ENCODE assay signal across 8 cellular contexts in genomic region chr7:120554960-120555571, GRCh38.
DNase-seq lines count a peak whose midpoint lies in the region; ATAC-seq and TF ChIP-seq lines count a peak whose summit lies in the region.

No MANE protein-coding gene starts in this region.

- TF ChIP-seq CTCF in breast epithelium (IDR thresholded peaks at IDR 0.05) (peak; percentile 23 to 34 (median 27)), right lobe of liver (IDR thresholded peaks at IDR 0.05) (peak; percentile 62 to 75 (median 65))

- TF ChIP-seq POLR2A in breast epithelium (IDR thresholded peaks at IDR 0.05): no peak
- TF ChIP-seq POLR2A in right lobe of liver (IDR thresholded peaks at IDR 0.05): no peak

- POLR2A ChIA-PET in naive thymus-derived CD8-positive, alpha-beta T cell (lab: Charles Lee): no interaction called here

- H3K27me3 ChIP-seq in breast epithelium: no peaks in the 10 kb centered on the region
- no peaks in the 10 kb centered on the region for H3K27me3 ChIP-seq in right lobe of liver

- ATAC-seq in GM19467 (IDR thresholded peaks at IDR 0.05; ENCODE audit: unreplicated experiment): peak; percentile 61
- ATAC-seq in HG03457 (IDR thresholded peaks at IDR 0.05; ENCODE audit: unreplicated experiment): peak; percentile 54
- peak; percentile 73 to 86 (median 78) for ATAC-seq in right lobe of liver
- no peak for ATAC-seq in naive thymus-derived CD8-positive, alpha-beta T cell

- H3K4me1 Mint-ChIP-seq in naive thymus-derived CD8-positive, alpha-beta T cell: no peaks in the 10 kb centered on the region

- no peaks in the 10 kb centered on the region for H3K36me3 Mint-ChIP-seq in naive thymus-derived CD8-positive, alpha-beta T cell

- intact Hi-C loops in breast epithelium (cut with DNase I; ENCODE audit: low total_unique reads): no loop called here
- intact Hi-C loops in right lobe of liver (cut with DNase I): no loop called here

- H3K36me3 ChIP-seq in breast epithelium: no peaks in the 10 kb centered on the region
- no peaks in the 10 kb centered on the region for H3K36me3 ChIP-seq in right lobe of liver

- H3K9me3 ChIP-seq in breast epithelium: no peaks in the 10 kb centered on the region
- no peaks in the 10 kb centered on the region for H3K9me3 ChIP-seq in right lobe of liver

- H3K9me3 Mint-ChIP-seq in naive thymus-derived CD8-positive, alpha-beta T cell: no peaks in the 10 kb centered on the region

- DNase-seq in ELF-1 (ENCODE audit: low read depth, low spot score): peak; percentile 8
- DNase-seq in NCI-H460 (ENCODE audit: extremely low read depth, low read depth): peak; percentile 68
- DNase-seq in breast epithelium (ENCODE audit: low spot score in 2 of 2): no peak
- peak in 1 of 3 donors; percentile 43 for DNase-seq in right lobe of liver
- DNase-seq in naive thymus-derived CD8-positive, alpha-beta T cell: no peak
- DNase-seq in T-helper 1 cell: no peak

- no peak overlapping the region for H3K4me3 ChIP-seq in breast epithelium
- H3K4me3 ChIP-seq in right lobe of liver: no peak overlapping the region

- no peak overlapping the region for H3K4me3 Mint-ChIP-seq in naive thymus-derived CD8-positive, alpha-beta T cell

- H3K27ac ChIP-seq in breast epithelium (no peak overlapping the region), right lobe of liver (no peak overlapping the region)

- H3K27ac Mint-ChIP-seq in naive thymus-derived CD8-positive, alpha-beta T cell: no peak overlapping the region

- H3K4me1 ChIP-seq in breast epithelium: no peaks in the 10 kb centered on the region
- no peaks in the 10 kb centered on the region for H3K4me1 ChIP-seq in right lobe of liver

- H3K27me3 Mint-ChIP-seq in naive thymus-derived CD8-positive, alpha-beta T cell: no peaks in the 10 kb centered on the region

Comparison
In these comparisons a context has a peak if more than half of its experiments do, and no peak if none do; other contexts are left out.
1. DNase-seq: peak in ELF-1 (single experiment) and NCI-H460 (single experiment); none in breast epithelium (0 of 2), naive thymus-derived CD8-positive, alpha-beta T cell (0 of 10) and T-helper 1 cell (0 of 5).
2. ATAC-seq: peak in GM19467 (single experiment), HG03457 (single experiment) and right lobe of liver (4 of 4); none in naive thymus-derived CD8-positive, alpha-beta T cell (0 of 2).